Comparison of ENCODE assay signal across 3 cellular contexts in genomic region chr5:154172785-154173184, GRCh38.
"Had no signal": no experiment of that assay in that cellular context is flagged by ENCODE, and none has a peak within 500 bp of the region (broad histone marks: within the 10 kb centered on the region; RNA-seq: fewer than 3 reads in every experiment).

No MANE protein-coding gene starts in this region.

- DNase-seq: GDM1, GF-D8 had no signal

- H3K4me3 ChIP-seq: GM12878 had no signal
